ENCODE assay signal across 27 cellular contexts in the genomic region with DNA sequence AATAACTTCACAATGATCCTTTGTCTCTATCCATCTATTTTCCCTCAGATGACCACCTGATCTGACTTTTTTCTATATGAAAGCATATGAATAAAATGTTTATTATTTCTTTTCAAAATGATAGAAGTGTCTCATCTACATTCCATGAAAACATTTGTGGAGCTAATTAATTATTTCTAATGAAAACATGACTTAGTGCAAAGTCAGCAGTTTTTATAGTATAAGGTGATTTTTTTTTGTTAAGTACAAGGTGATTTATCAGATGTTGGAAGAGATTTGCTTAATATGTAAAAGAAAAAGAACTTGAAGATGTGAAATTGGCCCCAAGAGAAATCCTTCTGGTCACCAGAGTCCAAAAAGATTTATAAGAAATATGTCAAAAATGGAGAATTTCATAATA.
"Had no signal": no experiment of that assay in that cellular context is flagged by ENCODE, and none has a peak within 500 bp of the region (broad histone marks: within the 10 kb centered on the region; RNA-seq: fewer than 3 reads in every experiment).

No MANE protein-coding gene starts in this region.

- H3K4me1 ChIP-seq: colonic mucosa, esophagus squamous epithelium, gastrocnemius medialis, left lung, lower lobe of right lung had no signal

- H3K36me3 Mint-ChIP-seq: mesothelial cell of epicardium had no signal

- H3K9me3 ChIP-seq: colonic mucosa, esophagus squamous epithelium, gastrocnemius medialis, lower lobe of right lung had no signal

- H3K27ac Mint-ChIP-seq: dendritic cell treated with granulocyte-macrophage colony-stimulating factor and Interleukin-4, amounts not matched to agents 40 ng/mL and 50 ng/mL, for 4 days; effector memory CD8-positive, alpha-beta T cell; endodermal cell; mesothelial cell of epicardium had no signal

- ATAC-seq: effector memory CD8-positive, alpha-beta T cell; esophagus mucosa; gastrocnemius medialis; heart right ventricle; left cardiac atrium; left lung; left ventricle myocardium superior; lower lobe of right lung; mucosa of descending colon had no signal

- H3K27me3 ChIP-seq: colonic mucosa, esophagus squamous epithelium, gastrocnemius medialis, left lung had no signal

- H3K4me1 Mint-ChIP-seq: endodermal cell, mesothelial cell of epicardium had no signal

- H3K4me3 ChIP-seq: colonic mucosa, esophagus squamous epithelium, gastrocnemius medialis, heart right ventricle, left lung, lower lobe of right lung, mucosa of descending colon had no signal

- H3K9me3 Mint-ChIP-seq: effector memory CD8-positive, alpha-beta T cell had no signal

- H3K36me3 ChIP-seq: colonic mucosa, esophagus squamous epithelium, gastrocnemius medialis, heart right ventricle, left lung, lower lobe of right lung had no signal

- H3K27ac ChIP-seq: colonic mucosa, epithelial cell of prostate, esophagus squamous epithelium, gastrocnemius medialis, heart right ventricle, left lung, lower lobe of right lung had no signal

- DNase-seq: colonic mucosa; cortex of kidney; effector CD8-positive, alpha-beta T cell; effector memory CD8-positive, alpha-beta T cell; endodermal cell; erythroblast; esophagus squamous epithelium; foreskin fibroblast; foreskin melanocyte; gastrocnemius medialis; glutamatergic neuron; head of caudate nucleus; heart right ventricle; hippocampal formation; left cardiac atrium; left lung; left ventricle myocardium superior; lower lobe of right lung; mesenchymal stem cell; mucosa of descending colon had no signal

- FAIRE-seq: endometrium, islet of Langerhans, keratinocyte had no signal

- H3K4me3 Mint-ChIP-seq: dendritic cell treated with granulocyte-macrophage colony-stimulating factor and Interleukin-4, amounts not matched to agents 40 ng/mL and 50 ng/mL, for 4 days; effector memory CD8-positive, alpha-beta T cell; endodermal cell; mesothelial cell of epicardium had no signal
